ENCODE assay signal across 11 cellular contexts in the genomic region with DNA sequence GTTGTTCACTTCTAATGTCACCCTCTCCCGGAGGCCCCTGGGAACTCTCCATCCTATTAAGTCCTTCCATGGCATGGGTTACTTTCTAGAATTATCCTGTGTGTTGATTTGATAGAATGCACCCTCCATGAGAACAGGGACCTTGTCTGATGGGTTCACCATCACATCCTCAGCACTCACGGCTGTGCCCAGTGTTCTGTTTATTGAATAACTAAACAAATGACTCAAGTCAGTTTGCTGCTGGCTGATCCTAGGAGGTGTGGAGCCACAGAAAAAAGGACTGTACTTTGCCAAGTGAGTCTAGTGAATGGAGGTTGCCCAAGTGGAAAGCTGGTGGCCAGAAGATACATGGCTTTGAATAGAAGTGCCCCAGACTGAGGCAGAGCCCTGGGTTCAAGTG. TPM values are rescaled to one million over a fixed set of nuclear protein-coding genes. Genes with fewer than 3 reads are reported as not detected.
DNase-seq lines count a peak whose midpoint lies in the region; ATAC-seq, FAIRE-seq and TF ChIP-seq lines count a peak whose summit lies in the region.
"Had no signal": no experiment of that assay in that cellular context is flagged by ENCODE, and none has a peak within 500 bp of the region (broad histone marks: within the 10 kb centered on the region; RNA-seq: fewer than 3 reads in every experiment).

No MANE protein-coding gene starts in this region.

- peaks cover 14% of the 10 kb centered on the region for H4K20me1 ChIP-seq in astrocyte (ENCODE audit: insufficient read depth, low read length)

- peaks cover 39% of the 10 kb centered on the region for H3K4me1 Mint-ChIP-seq in HFFc6 (ENCODE audit: low read depth)
- H3K4me1 Mint-ChIP-seq in astrocyte (ENCODE audit: low read depth, unreplicated experiment) = peaks cover 28% of the 10 kb centered on the region

- 93% methylated on average over 2 of the region's 2 CpGs for WGBS in thymus

- no peak overlapping the region for H3K9ac ChIP-seq in astrocyte (ENCODE audit: low read length)

- H3K79me2 ChIP-seq in astrocyte (ENCODE audit: insufficient read depth, low read length) = no peaks in the 10 kb centered on the region

- TF ChIP-seq CTCF in HFFc6 (IDR thresholded peaks at IDR 0.05) = no peak
- TF ChIP-seq CTCF in astrocyte (IDR thresholded peaks at IDR 0.05; ENCODE audit: insufficient read depth, low read depth, low read length) = no peak

- H3K36me3 Mint-ChIP-seq in HFFc6 (ENCODE audit: low read depth) (no peaks in the 10 kb centered on the region; the same call in 1 of the 2 replicates), astrocyte (ENCODE audit: low read depth, unreplicated experiment) (no peaks in the 10 kb centered on the region)

- peak overlapping the region; percentile 74 for H3K4me2 ChIP-seq in astrocyte (ENCODE audit: low read length)

- peaks cover 4% of the 10 kb centered on the region for H3K27me3 ChIP-seq in astrocyte (ENCODE audit: insufficient read depth, low read length)
- no peaks in the 10 kb centered on the region for H3K27me3 ChIP-seq in thymus (ENCODE audit: control insufficient read depth, insufficient read depth)
- H3K27me3 ChIP-seq: tibial nerve had no signal

- no peak for FAIRE-seq in astrocyte (lab: Jason Lieb, UNC)

- H3K27ac Mint-ChIP-seq in HFFc6 = peak overlapping the region; percentile 47
- H3K27ac Mint-ChIP-seq in astrocyte (ENCODE audit: unreplicated experiment) = no peak overlapping the region

- H3K4me1 ChIP-seq in astrocyte (ENCODE audit: insufficient read depth, low read length) = peaks cover 36% of the 10 kb centered on the region
- no peaks in the 10 kb centered on the region for H3K4me1 ChIP-seq in thymus (ENCODE audit: control insufficient read depth, insufficient read depth, low read length)

- DNase-seq in HFFc6 (peak; percentile 55), astrocyte (ENCODE audit: low read depth) (peak; percentile 55), iris pigment epithelial cell (ENCODE audit: low read depth) (peak; percentile 62)
- DNase-seq in central memory CD4-positive, alpha-beta T cell = no peak
- DNase-seq in stimulated activated CD4-positive, alpha-beta T cell treated with anti-CD3 and anti-CD28 coated beads, Interleukin-15, amount 100 ng/mL, for 24 hours = no peak
- DNase-seq: NCI-H748 treated with DMSO at 0.1 percent for 48 hours, T-helper 2 cell had no signal

- H3K9me3 Mint-ChIP-seq in HFFc6 = no peaks in the 10 kb centered on the region
- peaks cover 3% of the 10 kb centered on the region for H3K9me3 Mint-ChIP-seq in astrocyte (ENCODE audit: unreplicated experiment)
- H3K9me3 Mint-ChIP-seq: neural crest cell had no signal

- H3K36me3 ChIP-seq in astrocyte (ENCODE audit: insufficient read depth, low read length) (no peaks in the 10 kb centered on the region), thymus (ENCODE audit: control insufficient read depth, insufficient read depth) (no peaks in the 10 kb centered on the region)
- H3K36me3 ChIP-seq: tibial nerve had no signal

- peaks cover 28% of the 10 kb centered on the region for H3K27me3 Mint-ChIP-seq in HFFc6 (ENCODE audit: insufficient read depth)
- peaks cover 64% of the 10 kb centered on the region for H3K27me3 Mint-ChIP-seq in astrocyte (ENCODE audit: low read depth, unreplicated experiment)

- peak overlapping the region; percentile 30; the same call in 1 of the 2 replicates for H3K4me3 Mint-ChIP-seq in HFFc6
- no peak overlapping the region for H3K4me3 Mint-ChIP-seq in astrocyte (ENCODE audit: unreplicated experiment)
- H3K4me3 Mint-ChIP-seq: neural crest cell had no signal

- peak overlapping the region; percentile 26 for H3K4me3 ChIP-seq in astrocyte (ENCODE audit: insufficient read depth, low read depth, low read length)
- H3K4me3 ChIP-seq in thymus (ENCODE audit: low read length) = no peak overlapping the region
- H3K4me3 ChIP-seq: tibial nerve had no signal

- H3K9me3 ChIP-seq in astrocyte (ENCODE audit: insufficient read depth, low read depth, low read length) = no peaks in the 10 kb centered on the region
- H3K9me3 ChIP-seq in thymus (ENCODE audit: control insufficient read depth) = no peaks in the 10 kb centered on the region
- H3K9me3 ChIP-seq: tibial nerve had no signal

- H3K27ac ChIP-seq in astrocyte (ENCODE audit: low read depth, low read length) (no peak overlapping the region), thymus (ENCODE audit: low read depth) (peak overlapping the region; percentile 48)

- no peak overlapping the region for H2AFZ ChIP-seq in astrocyte (ENCODE audit: low read depth, low read length)

- ATAC-seq in GM18517 (IDR thresholded peaks at IDR 0.05; ENCODE audit: unreplicated experiment) = no peak

RNA-seq across cellular contexts. Expression of a gene that starts 48.5 kb away (rescaled TPM):
- 1 to 10 TPM; 1.6 to 5.4 (median 2.1) TPM for total RNA-seq in HFFc6 (2021; fragmentation: NEBNext Ultra II Directional; extraction: Animal tissue kit (Norgen Biotek cat#: 25700))
- total RNA-seq in astrocyte = 60.5 and 61.8 TPM in 2 replicates
- polyA plus RNA-seq in thymus = 2.1 TPM

Comparison
In these comparisons a context has a peak if more than half of its experiments do, and no peak if none do; other contexts are left out.
1. DNase-seq: peak in HFFc6 (single experiment), astrocyte (single experiment) and iris pigment epithelial cell (single experiment); none in central memory CD4-positive, alpha-beta T cell (single experiment) and stimulated activated CD4-positive, alpha-beta T cell treated with anti-CD3 and anti-CD28 coated beads, Interleukin-15, amount 100 ng/mL, for 24 hours (single experiment).